8 cellular contexts compared by ENCODE assay signal in genomic region chr3:141452045-141452444, GRCh38. TPM values are rescaled to one million over a fixed set of nuclear protein-coding genes. Genes with fewer than 3 reads are reported as not detected.
DNase-seq lines count a peak whose midpoint lies in the region; ATAC-seq, FAIRE-seq and TF ChIP-seq lines count a peak whose summit lies in the region.

No MANE protein-coding gene starts in this region.

- DNase-seq in NCI-H524 (lab: John Stamatoyannopoulos, UW) (peak; percentile 36 to 39), NCI-H524 treated with DMSO at 0.1 percent for 48 hours (lab: John Stamatoyannopoulos, UW) (no peak), Peyer's patch (peak in 1 of 3 donors; percentile 67), HepG2 (ENCODE audit: low spot score) (peak; percentile 59), uterus (no peak)
- DNase-seq in central memory CD4-positive, alpha-beta T cell = peak; percentile 52

- no peaks in the 10 kb centered on the region for H3K4me1 ChIP-seq in Peyer's patch
- H3K4me1 ChIP-seq in HepG2 (ENCODE audit: insufficient read depth, low read length) = peaks cover 45% of the 10 kb centered on the region
- no peaks in the 10 kb centered on the region for H3K4me1 ChIP-seq in uterus

- intact Hi-C loops in HepG2 (cut with micrococcal nuclease; ENCODE audit: unreplicated experiment) = no loop called here
- intact Hi-C loops in uterus (cut with DNase I; ENCODE audit: low total_unique reads) = no loop called here

- no peak overlapping the region for H3K9ac ChIP-seq in HepG2 (ENCODE audit: insufficient read depth, low read depth, low read length)

- peak; percentile 65 for TF ChIP-seq RAD21 in HepG2 (CRISPR knock-in tag; IDR thresholded peaks at IDR 0.05)

- H3K4me3 ChIP-seq in Peyer's patch = no peak overlapping the region
- no peak overlapping the region for H3K4me3 ChIP-seq in HepG2 (replicated peaks in 1 of 3; ENCODE audit: insufficient read depth in 1 of 3, low read depth in 2 of 3, low read length in 3 of 3)
- H3K4me3 ChIP-seq in uterus = no peak overlapping the region

- H3K27me3 ChIP-seq in Peyer's patch (no peaks in the 10 kb centered on the region), HepG2 (ENCODE audit: control insufficient read depth in 1 of 2, insufficient read depth in 2 of 2, low read length in 2 of 2) (no peaks in the 10 kb centered on the region), uterus (no peaks in the 10 kb centered on the region)

- peak overlapping the region; percentile 2; the same call in 1 of the 2 replicates for H3K4me2 ChIP-seq in HepG2 (ENCODE audit: low read depth, low read length)

- TF ChIP-seq EP300 in HepG2 (IDR thresholded peaks at IDR 0.05; ENCODE audit: low read depth in 2 of 2, low read length in 2 of 2) = no peak
- TF ChIP-seq EP300 in HepG2 (CRISPR knock-in tag; IDR thresholded peaks at IDR 0.05; ENCODE audit: borderline replicate concordance) = no peak

- no peaks in the 10 kb centered on the region for H3K9me3 ChIP-seq in Peyer's patch
- no peaks in the 10 kb centered on the region for H3K9me3 ChIP-seq in HepG2 (ENCODE audit: low read length)
- H3K9me3 ChIP-seq in uterus = no peaks in the 10 kb centered on the region

- no TSS peak for BruUV-seq in HepG2 (replicated peaks; lab: Mats Ljungman, UMichigan)

- H4K20me1 ChIP-seq in HepG2 (ENCODE audit: insufficient read depth, low read length) = no peaks in the 10 kb centered on the region

- POLR2A ChIA-PET in HepG2 (lab: Yijun Ruan, JAX) = interaction anchor here (2.3 kb wide), 1 partner anchor 20 kb away, joined by 6 read pairs; no protein-coding TSS in a partner anchor

- in situ Hi-C loops in HepG2 (cut with HindIII; ENCODE audit: extremely low pct_ligation_motif_present, low pct_unique_long_range_greater_than_20kb) = loop anchor here (5.0 kb wide), 1 partner anchor 95 kb away; no protein-coding TSS in a partner anchor

- H3K27ac ChIP-seq in Peyer's patch = peak overlapping the region in 1 of 4 donors; percentile 50
- no peak overlapping the region for H3K27ac ChIP-seq in HepG2 (ENCODE audit: extremely low read length, insufficient read depth, low read length)
- H3K27ac ChIP-seq in uterus = peak overlapping the region; percentile 24 to 83

- FAIRE-seq in HepG2 (lab: Jason Lieb, UNC) = peak; percentile 32

- H3K36me3 ChIP-seq in Peyer's patch (peaks cover 0 to 8% (median 0%) of the 10 kb centered on the region in 3 donors), HepG2 (replicated peaks in 1 of 2; ENCODE audit: control insufficient read depth in 1 of 2, insufficient read depth in 2 of 2, low read length in 2 of 2) (peaks cover 2 to 11% of the 10 kb centered on the region in 2 experiments; a peak in 3 of 5 replicates), uterus (no peaks in the 10 kb centered on the region)

- CTCF ChIA-PET in HepG2 (lab: Yijun Ruan, JAX; ENCODE audit: low intra/inter-chr PET ratio, low total read pairs) = interaction anchor here (1.3 to 2.2 kb wide), 3 partner anchors 91 to 149 kb away, joined by 6 to 9 read pairs (median 8); no protein-coding TSS in a partner anchor

- H2AFZ ChIP-seq in HepG2 (ENCODE audit: low read length) = no peak overlapping the region

- no peak for TF ChIP-seq POLR2A in Peyer's patch (IDR thresholded peaks at IDR 0.05)
- no peak for TF ChIP-seq POLR2A in HepG2 (IDR thresholded peaks at IDR 0.05; ENCODE audit: insufficient read depth in 1 of 2, low read depth in 2 of 2, low read length in 2 of 2)
- TF ChIP-seq POLR2A in uterus (IDR thresholded peaks at IDR 0.05) = no peak

- peak; percentile 14 to 79 (median 66) for TF ChIP-seq CTCF in Peyer's patch (IDR thresholded peaks at IDR 0.05)
- peak; percentile 84 for TF ChIP-seq CTCF in HepG2 (CRISPR knock-in tag; IDR thresholded peaks at IDR 0.05)
- peak; percentile 72 to 83 (median 82) for TF ChIP-seq CTCF in uterus (IDR thresholded peaks at IDR 0.05)

- H3K79me2 ChIP-seq in HepG2 (ENCODE audit: insufficient read depth, low read length) = no peaks in the 10 kb centered on the region

- ATAC-seq in GM19372 (IDR thresholded peaks at IDR 0.05; ENCODE audit: low read depth, unreplicated experiment) (peak; percentile 79), HG03378 (IDR thresholded peaks at IDR 0.05; ENCODE audit: unreplicated experiment) (peak; percentile 74), HepG2 (peak; percentile 67)

TF ChIP-seq in HepG2, 621 proteins besides CTCF, POLR2A, EP300 and RAD21 (continues in another document):
- TF ChIP-seq REPIN1 (CRISPR knock-in tag; IDR thresholded peaks at IDR 0.05; ENCODE audit: borderline replicate concordance, low read depth) (no peak), ZNF354B (CRISPR knock-in tag; IDR thresholded peaks at IDR 0.05) (no peak), TEAD3 (CRISPR knock-in tag; optimal IDR thresholded peaks at IDR 0.05; ENCODE audit: borderline replicate concordance) (peak; percentile 56), ARID5B (CRISPR knock-in tag; IDR thresholded peaks at IDR 0.05) (peak; percentile 24; the same call in 1 of the 2 replicates), ATF3 (CRISPR knock-in tag; IDR thresholded peaks at IDR 0.05) (no peak), ELF3 (CRISPR knock-in tag; IDR thresholded peaks at IDR 0.05) (peak; percentile 84), TBP (CRISPR knock-in tag; IDR thresholded peaks at IDR 0.05) (no peak), NFIC (IDR thresholded peaks at IDR 0.05; ENCODE audit: low read length) (no peak), MXD3 (CRISPR knock-in tag; IDR thresholded peaks at IDR 0.05) (no peak), NR2F6 (IDR thresholded peaks at IDR 0.05) (no peak), NR2F6 (CRISPR knock-in tag; IDR thresholded peaks at IDR 0.05) (0 out of 2 replicates have a peak, but pooled peaks have one; percentile 25), THAP11 (CRISPR knock-in tag; IDR thresholded peaks at IDR 0.05) (peak; percentile 47; the same call in 1 of the 2 replicates), SMC3 (IDR thresholded peaks at IDR 0.05; ENCODE audit: low read length) (peak; percentile 50)

RNA-seq across cellular contexts. Expression of gene RASA2, which starts 34.8 kb away (rescaled TPM):
- total RNA-seq in Peyer's patch (10 to 100 TPM; 22.3 to 43.7 (median 33.6) TPM), HepG2 (2016; rRNA removed; fragmentation: Illumina TruSeq; extraction: Trizol) (8.5 and 10.7 TPM in 2 replicates), uterus (10 to 100 TPM; 11.3 to 49.4 (median 38.7) TPM)
- 3.6 and 5.2 TPM in 2 replicates for total RNA-seq in HepG2 (2016; cell fraction: cytosol; rRNA removed; fragmentation: Illumina TruSeq; extraction: Trizol; ENCODE audit: low read depth)
- total RNA-seq in HepG2 (2016; cell fraction: insoluble cytoplasmic fraction; rRNA removed; fragmentation: Illumina TruSeq; extraction: Trizol) = 8.6 and 10.3 TPM in 2 replicates
- 3.4 and 4.9 TPM in 2 replicates for total RNA-seq in HepG2 (2016; cell fraction: membrane; rRNA removed; fragmentation: Illumina TruSeq; extraction: Trizol)
- total RNA-seq in HepG2 (2016; cell fraction: nucleus; rRNA removed; fragmentation: Illumina TruSeq; extraction: Trizol) = 14.0 and 14.2 TPM in 2 replicates
- polyA plus RNA-seq in HepG2 (2011; rRNA removed) = 4.8 and 5.4 TPM in 2 replicates
- 1.7 and 2.9 TPM in 2 replicates for polyA plus RNA-seq in HepG2 (2011; cell fraction: cytosol; rRNA removed)
- 5.9 and 7.2 TPM in 2 replicates for polyA plus RNA-seq in HepG2 (2011; cell fraction: nucleus; rRNA removed)
- 4.2 and 4.9 TPM in 2 replicates for polyA plus RNA-seq in HepG2 (2012)
- polyA plus RNA-seq in HepG2 (2016; cell fraction: cytosol; fragmentation: Illumina TruSeq; extraction: Trizol; ENCODE audit: low read depth) = 0.27 and 0.46 TPM in 2 replicates
- 6.2 and 6.4 TPM in 2 replicates for polyA plus RNA-seq in HepG2 (2016; cell fraction: insoluble cytoplasmic fraction; fragmentation: Illumina TruSeq; extraction: Trizol; ENCODE audit: low read depth)
- 1.2 TPM in 2 replicates for polyA plus RNA-seq in HepG2 (2016; cell fraction: membrane; fragmentation: Illumina TruSeq; extraction: Trizol; ENCODE audit: low read depth)
- polyA plus RNA-seq in HepG2 (2016; cell fraction: nucleus; fragmentation: Illumina TruSeq; extraction: Trizol; ENCODE audit: insufficient read depth, low read depth) = 13.4 and 13.5 TPM in 2 replicates
- polyA minus RNA-seq in HepG2 (2011; rRNA and poly(A)+ RNA removed; ENCODE audit: low replicate concordance) = 2.8 and 4.0 TPM in 2 replicates
- 6.3 and 7.7 TPM in 2 replicates for polyA minus RNA-seq in HepG2 (2011; cell fraction: cytosol; rRNA and poly(A)+ RNA removed)
- polyA minus RNA-seq in HepG2 (2011; cell fraction: nucleus; rRNA and poly(A)+ RNA removed) = 19.6 and 20.8 TPM in 2 replicates

Comparison
In these comparisons a context has a peak if more than half of its experiments do, and no peak if none do; other contexts are left out.
1. DNase-seq: peak in NCI-H524 (2 of 2), central memory CD4-positive, alpha-beta T cell (single experiment) and HepG2 (single experiment); none in NCI-H524 treated with DMSO at 0.1 percent for 48 hours (single experiment) and uterus (0 of 2).
2. Peak in every context shown above with its lines, with median percentiles within 50 percentile points of each other: ATAC-seq and CTCF ChIP-seq.